21 cellular contexts compared by ENCODE assay signal in the genomic region with DNA sequence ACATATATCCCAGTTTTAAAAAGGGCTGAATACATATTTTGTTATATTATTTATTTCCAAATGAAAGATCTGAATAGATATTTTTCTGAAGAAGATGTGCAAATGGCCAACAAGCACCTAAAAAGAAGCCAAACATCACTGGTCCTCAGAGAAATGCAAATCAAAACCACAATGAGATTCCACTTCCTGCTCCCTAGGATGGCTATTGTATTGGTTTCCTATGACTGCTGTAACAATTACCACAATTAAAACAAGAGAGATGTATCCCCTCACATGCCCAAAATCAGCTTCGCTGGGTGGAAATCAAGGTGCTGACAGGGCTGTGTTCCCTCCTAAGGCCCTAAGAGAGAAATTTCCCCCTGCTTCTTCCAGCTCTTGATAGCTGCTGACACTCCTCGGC. TPM values are rescaled to one million over a fixed set of nuclear protein-coding genes. Genes with fewer than 3 reads are reported as not detected.
"Had no signal": no experiment of that assay in that cellular context is flagged by ENCODE, and none has a peak within 500 bp of the region (broad histone marks: within the 10 kb centered on the region; RNA-seq: fewer than 3 reads in every experiment).

No MANE protein-coding gene starts in this region.

- H3K4me3 Mint-ChIP-seq: activated CD4-positive, alpha-beta memory T cell treated with anti-CD3 and anti-CD28 coated beads for 36 hours; activated CD4-positive, alpha-beta T cell treated with anti-CD3 and anti-CD28 coated beads for 36 hours; activated CD8-positive, alpha-beta memory T cell treated with anti-CD3 and anti-CD28 coated beads, Interleukin-2, amount 10 ng/mL, durations not matched to agents 7 days and 5 days; activated naive CD4-positive, alpha-beta T cell treated with anti-CD3 and anti-CD28 coated beads for 36 hours; activated naive CD8-positive, alpha-beta T cell treated with anti-CD3 and anti-CD28 coated beads, Interleukin-2, amount 50 U/mL, for 24 hours; stimulated activated naive CD8-positive, alpha-beta T cell treated with anti-CD3 and anti-CD28 coated beads, Interleukin-15, amount 100 ng/mL, for 72 hours had no signal

- H3K36me3 Mint-ChIP-seq: activated CD4-positive, alpha-beta memory T cell treated with anti-CD3 and anti-CD28 coated beads for 36 hours; activated CD8-positive, alpha-beta memory T cell treated with anti-CD3 and anti-CD28 coated beads, Interleukin-2, amount 10 ng/mL, durations not matched to agents 7 days and 5 days had no signal

- H3K4me3 ChIP-seq: gastrocnemius medialis, heart right ventricle, spleen had no signal

- H3K27ac ChIP-seq: gastrocnemius medialis, heart right ventricle, spleen, WERI-Rb-1 had no signal

- H3K27me3 Mint-ChIP-seq: activated CD4-positive, alpha-beta memory T cell treated with anti-CD3 and anti-CD28 coated beads for 36 hours; activated CD4-positive, alpha-beta T cell treated with anti-CD3 and anti-CD28 coated beads for 36 hours had no signal

- DNase-seq: activated CD4-positive, alpha-beta memory T cell treated with anti-CD3 and anti-CD28 coated beads for 36 hours; activated CD4-positive, alpha-beta T cell treated with anti-CD3 and anti-CD28 coated beads for 36 hours; activated CD8-positive, alpha-beta memory T cell treated with anti-CD3 and anti-CD28 coated beads, Interleukin-2, amount 10 ng/mL, durations not matched to agents 7 days and 5 days; activated naive CD4-positive, alpha-beta T cell treated with anti-CD3 and anti-CD28 coated beads for 36 hours; activated naive CD8-positive, alpha-beta T cell treated with anti-CD3 and anti-CD28 coated beads, Interleukin-2, amount 50 U/mL, for 24 hours; activated T-cell treated with anti-CD3 and anti-CD28 coated beads, Interleukin-2, amount 50 U/mL, for 1 hour; aorta; gastrocnemius medialis; heart right ventricle; spleen; stimulated activated naive CD8-positive, alpha-beta T cell treated with anti-CD3 and anti-CD28 coated beads, Interleukin-15, amount 100 ng/mL, for 72 hours; T1000; WERI-Rb-1 had no signal

- ATAC-seq: activated CD4-positive, alpha-beta T cell treated with anti-CD3 and anti-CD28 coated beads for 36 hours; activated CD8-positive, alpha-beta memory T cell treated with anti-CD3 and anti-CD28 coated beads, Interleukin-2, amount 10 ng/mL, durations not matched to agents 7 days and 5 days; activated naive CD8-positive, alpha-beta T cell treated with anti-CD3 and anti-CD28 coated beads, Interleukin-2, amount 50 U/mL, for 24 hours; gastrocnemius medialis; heart right ventricle; sciatic nerve; stimulated activated naive CD8-positive, alpha-beta T cell treated with anti-CD3 and anti-CD28 coated beads, Interleukin-15, amount 100 ng/mL, for 72 hours had no signal

- H3K9me3 ChIP-seq: gastrocnemius medialis, heart right ventricle, spleen had no signal

- H3K27me3 ChIP-seq: gastrocnemius medialis, heart right ventricle had no signal

- H3K36me3 ChIP-seq: gastrocnemius medialis, heart right ventricle, spleen, WERI-Rb-1 had no signal

- FAIRE-seq: bronchial epithelial cell had no signal

- H3K4me1 ChIP-seq: gastrocnemius medialis had no signal

- H3K9me3 Mint-ChIP-seq: activated CD4-positive, alpha-beta memory T cell treated with anti-CD3 and anti-CD28 coated beads for 36 hours; activated naive CD4-positive, alpha-beta T cell treated with anti-CD3 and anti-CD28 coated beads for 36 hours; activated naive CD8-positive, alpha-beta T cell treated with anti-CD3 and anti-CD28 coated beads, Interleukin-2, amount 50 U/mL, for 24 hours; activated T-helper 2 cell treated with anti-CD3 and anti-CD28 coated beads, Interferon-gamma antibody, Interleukin-2, Interleukin-4, amounts not matched to agents 10 μg/mL and 5 μg/mL and 100 μg/mL, durations not matched to agents 14 hours and 24 hours and 36 hours; stimulated activated naive CD8-positive, alpha-beta T cell treated with anti-CD3 and anti-CD28 coated beads, Interleukin-15, amount 100 ng/mL, for 72 hours had no signal

- H3K27ac Mint-ChIP-seq: activated CD4-positive, alpha-beta memory T cell treated with anti-CD3 and anti-CD28 coated beads for 36 hours; activated CD4-positive, alpha-beta T cell treated with anti-CD3 and anti-CD28 coated beads for 36 hours; activated CD8-positive, alpha-beta memory T cell treated with anti-CD3 and anti-CD28 coated beads, Interleukin-2, amount 10 ng/mL, durations not matched to agents 7 days and 5 days; activated naive CD4-positive, alpha-beta T cell treated with anti-CD3 and anti-CD28 coated beads for 36 hours; activated naive CD8-positive, alpha-beta T cell treated with anti-CD3 and anti-CD28 coated beads, Interleukin-2, amount 50 U/mL, for 24 hours; activated T-helper 2 cell treated with anti-CD3 and anti-CD28 coated beads, Interferon-gamma antibody, Interleukin-2, Interleukin-4, amounts not matched to agents 10 μg/mL and 5 μg/mL and 100 μg/mL, durations not matched to agents 14 hours and 24 hours and 36 hours; stimulated activated naive CD8-positive, alpha-beta T cell treated with anti-CD3 and anti-CD28 coated beads, Interleukin-15, amount 100 ng/mL, for 72 hours had no signal

RNA-seq across cellular contexts. Expression of gene ABCB11, which starts 23.2 kb away (rescaled TPM):
- total RNA-seq: activated CD4-positive, alpha-beta memory T cell treated with anti-CD3 and anti-CD28 coated beads for 36 hours; activated CD4-positive, alpha-beta T cell treated with anti-CD3 and anti-CD28 coated beads for 36 hours; activated CD8-positive, alpha-beta memory T cell treated with anti-CD3 and anti-CD28 coated beads, Interleukin-2, amount 10 ng/mL, durations not matched to agents 7 days and 5 days; activated naive CD4-positive, alpha-beta T cell treated with anti-CD3 and anti-CD28 coated beads for 36 hours; chondrocyte; dermis microvascular lymphatic vessel endothelial cell; epithelial cell of proximal tubule; osteocyte had no signal
- polyA plus RNA-seq: neural cell had no signal
